In the genomic region with DNA sequence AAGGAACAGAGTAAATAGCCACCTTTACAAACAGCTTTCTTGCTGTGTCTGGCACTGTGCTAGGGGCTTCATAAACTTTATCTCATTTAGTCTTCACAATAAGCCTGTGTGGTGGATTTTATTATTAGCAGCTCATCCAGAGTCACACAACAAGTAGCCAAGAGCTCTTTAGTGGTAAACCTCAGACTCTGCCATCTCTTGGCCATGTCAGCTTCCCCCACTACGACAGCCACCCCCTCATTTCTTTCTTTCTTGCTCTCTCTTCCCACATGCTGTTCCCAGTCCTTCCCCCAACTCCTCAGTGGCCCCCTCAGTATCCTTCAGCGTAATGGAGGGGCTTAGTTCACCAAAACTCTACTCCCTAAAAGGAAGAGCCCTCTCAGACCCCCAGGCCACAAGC, we compare ENCODE assay signal across 1 cellular context.
TF ChIP-seq lines count a peak whose summit lies in the region.

No MANE protein-coding gene starts in this region.

TF ChIP-seq in HEK293T, 16 proteins besides CTCF, POLR2A, EP300 and RAD21 (continued from another document):
- TF ChIP-seq FOXA1 (IDR thresholded peaks at IDR 0.05) (no peak), TARDBP (IDR thresholded peaks at IDR 0.05) (no peak), SUZ12 (IDR thresholded peaks at IDR 0.05) (no peak), ARNT (IDR thresholded peaks at IDR 0.05) (no peak), LEF1 (IDR thresholded peaks at IDR 0.05; ENCODE audit: borderline replicate concordance) (no peak)
